Comparison of ENCODE assay signal across 2 cellular contexts in the genomic region with DNA sequence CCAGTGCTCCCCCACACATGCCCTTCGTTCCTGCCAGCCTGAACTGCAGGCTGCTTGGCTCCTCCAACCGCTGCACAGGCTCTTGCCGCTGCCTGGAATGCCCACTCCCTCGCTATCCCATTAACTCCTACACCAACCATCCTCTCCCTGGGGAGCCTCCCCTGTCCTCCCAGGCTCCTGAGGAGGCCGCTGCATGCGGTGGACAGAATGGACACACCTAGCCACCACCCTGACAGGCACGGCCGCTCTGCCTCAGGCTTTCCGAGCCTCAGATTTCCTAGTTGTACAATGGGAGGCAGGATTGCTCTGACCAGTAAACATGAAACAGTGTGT.
TF ChIP-seq lines count a peak whose summit lies in the region.

No MANE protein-coding gene starts in this region.

TF ChIP-seq in IMR-90, 13 proteins besides CTCF, POLR2A, EP300 and RAD21:
- no peak for TF ChIP-seq SMC3 (IDR thresholded peaks at IDR 0.05; ENCODE audit: low read depth, low read length)
- TF ChIP-seq RFX5 (IDR thresholded peaks at IDR 0.05; ENCODE audit: low read depth, low read length) = no peak
- TF ChIP-seq, protein P1, sequence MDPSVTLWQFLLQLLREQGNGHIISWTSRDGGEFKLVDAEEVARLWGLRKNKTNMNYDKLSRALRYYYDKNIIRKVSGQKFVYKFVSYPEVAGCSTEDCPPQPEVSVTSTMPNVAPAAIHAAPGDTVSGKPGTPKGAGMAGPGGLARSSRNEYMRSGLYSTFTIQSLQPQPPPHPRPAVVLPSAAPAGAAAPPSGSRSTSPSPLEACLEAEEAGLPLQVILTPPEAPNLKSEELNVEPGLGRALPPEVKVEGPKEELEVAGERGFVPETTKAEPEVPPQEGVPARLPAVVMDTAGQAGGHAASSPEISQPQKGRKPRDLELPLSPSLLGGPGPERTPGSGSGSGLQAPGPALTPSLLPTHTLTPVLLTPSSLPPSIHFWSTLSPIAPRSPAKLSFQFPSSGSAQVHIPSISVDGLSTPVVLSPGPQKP (IDR thresholded peaks at IDR 0.05; ENCODE audit: borderline replicate concordance, low read depth, low read length) = no peak
- no peak for TF ChIP-seq CHD1 (IDR thresholded peaks at IDR 0.05; ENCODE audit: low read depth, low read length)
- TF ChIP-seq BHLHE40 (IDR thresholded peaks at IDR 0.05; ENCODE audit: low read depth, low read length) = no peak
- TF ChIP-seq RCOR1 (IDR thresholded peaks at IDR 0.05; ENCODE audit: insufficient replicate concordance, low read length) = no peak
- TF ChIP-seq MAZ (IDR thresholded peaks at IDR 0.05; ENCODE audit: borderline replicate concordance, low read depth, low read length) = no peak
- no peak for TF ChIP-seq CEBPB (IDR thresholded peaks at IDR 0.05; ENCODE audit: low read depth, low read length)
- no peak for TF ChIP-seq MXI1 (IDR thresholded peaks at IDR 0.05; ENCODE audit: borderline replicate concordance, low read depth, low read length)
- TF ChIP-seq FOS (IDR thresholded peaks at IDR 0.05; ENCODE audit: low read depth, low read length) = no peak
- TF ChIP-seq USF2 (IDR thresholded peaks at IDR 0.05; ENCODE audit: low read depth, low read length) = no peak
- no peak for TF ChIP-seq MAFK (IDR thresholded peaks at IDR 0.05; ENCODE audit: low read depth, low read length)
- TF ChIP-seq NFE2L2 (IDR thresholded peaks at IDR 0.05; ENCODE audit: low read depth, low read length) = no peak

TF ChIP-seq in K562, 482 proteins besides CTCF, POLR2A, EP300 and RAD21:
- TF ChIP-seq ZNF644 (tag; IDR thresholded peaks at IDR 0.05; ENCODE audit: low read depth) (no peak), ZNF41 (CRISPR knock-in tag; conservative IDR thresholded peaks at IDR 0.05) (no peak), MCM3 (IDR thresholded peaks at IDR 0.05) (no peak), ETV6 (IDR thresholded peaks at IDR 0.05; ENCODE audit: borderline replicate concordance in 1 of 2, low read depth in 2 of 2, low read length in 1 of 2) (no peak), ETV6 (CRISPR knock-in tag; IDR thresholded peaks at IDR 0.05; ENCODE audit: borderline replicate concordance) (no peak), ARID4B (CRISPR knock-in tag; IDR thresholded peaks at IDR 0.05) (no peak), GABPB2 (CRISPR knock-in tag; conservative IDR thresholded peaks at IDR 0.05) (no peak), FOXO4 (CRISPR knock-in tag; IDR thresholded peaks at IDR 0.05) (no peak), ZKSCAN1 (IDR thresholded peaks at IDR 0.05; ENCODE audit: low read depth, low read length) (no peak), ZNF699 (CRISPR knock-in tag; IDR thresholded peaks at IDR 0.05; ENCODE audit: insufficient replicate concordance) (no peak), ZBTB43 (CRISPR knock-in tag; IDR thresholded peaks at IDR 0.05) (no peak)
- TF ChIP-seq, protein P2, sequence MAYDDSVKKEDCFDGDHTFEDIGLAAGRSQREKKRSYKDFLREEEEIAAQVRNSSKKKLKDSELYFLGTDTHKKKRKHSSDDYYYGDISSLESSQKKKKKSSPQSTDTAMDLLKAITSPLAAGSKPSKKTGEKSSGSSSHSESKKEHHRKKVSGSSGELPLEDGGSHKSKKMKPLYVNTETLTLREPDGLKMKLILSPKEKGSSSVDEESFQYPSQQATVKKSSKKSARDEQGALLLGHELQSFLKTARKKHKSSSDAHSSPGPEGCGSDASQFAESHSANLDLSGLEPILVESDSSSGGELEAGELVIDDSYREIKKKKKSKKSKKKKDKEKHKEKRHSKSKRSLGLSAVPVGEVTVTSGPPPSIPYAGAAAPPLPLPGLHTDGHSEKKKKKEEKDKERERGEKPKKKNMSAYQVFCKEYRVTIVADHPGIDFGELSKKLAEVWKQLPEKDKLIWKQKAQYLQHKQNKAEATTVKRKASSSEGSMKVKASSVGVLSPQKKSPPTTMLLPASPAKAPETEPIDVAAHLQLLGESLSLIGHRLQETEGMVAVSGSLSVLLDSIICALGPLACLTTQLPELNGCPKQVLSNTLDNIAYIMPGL (CRISPR knock-in tag; IDR thresholded peaks at IDR 0.05) = no peak
- TF ChIP-seq, protein P3, sequence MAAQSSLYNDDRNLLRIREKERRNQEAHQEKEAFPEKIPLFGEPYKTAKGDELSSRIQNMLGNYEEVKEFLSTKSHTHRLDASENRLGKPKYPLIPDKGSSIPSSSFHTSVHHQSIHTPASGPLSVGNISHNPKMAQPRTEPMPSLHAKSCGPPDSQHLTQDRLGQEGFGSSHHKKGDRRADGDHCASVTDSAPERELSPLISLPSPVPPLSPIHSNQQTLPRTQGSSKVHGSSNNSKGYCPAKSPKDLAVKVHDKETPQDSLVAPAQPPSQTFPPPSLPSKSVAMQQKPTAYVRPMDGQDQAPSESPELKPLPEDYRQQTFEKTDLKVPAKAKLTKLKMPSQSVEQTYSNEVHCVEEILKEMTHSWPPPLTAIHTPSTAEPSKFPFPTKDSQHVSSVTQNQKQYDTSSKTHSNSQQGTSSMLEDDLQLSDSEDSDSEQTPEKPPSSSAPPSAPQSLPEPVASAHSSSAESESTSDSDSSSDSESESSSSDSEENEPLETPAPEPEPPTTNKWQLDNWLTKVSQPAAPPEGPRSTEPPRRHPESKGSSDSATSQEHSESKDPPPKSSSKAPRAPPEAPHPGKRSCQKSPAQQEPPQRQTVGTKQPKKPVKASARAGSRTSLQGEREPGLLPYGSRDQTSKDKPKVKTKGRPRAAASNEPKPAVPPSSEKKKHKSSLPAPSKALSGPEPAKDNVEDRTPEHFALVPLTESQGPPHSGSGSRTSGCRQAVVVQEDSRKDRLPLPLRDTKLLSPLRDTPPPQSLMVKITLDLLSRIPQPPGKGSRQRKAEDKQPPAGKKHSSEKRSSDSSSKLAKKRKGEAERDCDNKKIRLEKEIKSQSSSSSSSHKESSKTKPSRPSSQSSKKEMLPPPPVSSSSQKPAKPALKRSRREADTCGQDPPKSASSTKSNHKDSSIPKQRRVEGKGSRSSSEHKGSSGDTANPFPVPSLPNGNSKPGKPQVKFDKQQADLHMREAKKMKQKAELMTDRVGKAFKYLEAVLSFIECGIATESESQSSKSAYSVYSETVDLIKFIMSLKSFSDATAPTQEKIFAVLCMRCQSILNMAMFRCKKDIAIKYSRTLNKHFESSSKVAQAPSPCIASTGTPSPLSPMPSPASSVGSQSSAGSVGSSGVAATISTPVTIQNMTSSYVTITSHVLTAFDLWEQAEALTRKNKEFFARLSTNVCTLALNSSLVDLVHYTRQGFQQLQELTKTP (IDR thresholded peaks at IDR 0.05; ENCODE audit: low read depth in 1 of 2, partially characterized antibody in 2 of 2) = no peak
TF ChIP-seq in K562: peak in this region for 0.
